In the genomic region with DNA sequence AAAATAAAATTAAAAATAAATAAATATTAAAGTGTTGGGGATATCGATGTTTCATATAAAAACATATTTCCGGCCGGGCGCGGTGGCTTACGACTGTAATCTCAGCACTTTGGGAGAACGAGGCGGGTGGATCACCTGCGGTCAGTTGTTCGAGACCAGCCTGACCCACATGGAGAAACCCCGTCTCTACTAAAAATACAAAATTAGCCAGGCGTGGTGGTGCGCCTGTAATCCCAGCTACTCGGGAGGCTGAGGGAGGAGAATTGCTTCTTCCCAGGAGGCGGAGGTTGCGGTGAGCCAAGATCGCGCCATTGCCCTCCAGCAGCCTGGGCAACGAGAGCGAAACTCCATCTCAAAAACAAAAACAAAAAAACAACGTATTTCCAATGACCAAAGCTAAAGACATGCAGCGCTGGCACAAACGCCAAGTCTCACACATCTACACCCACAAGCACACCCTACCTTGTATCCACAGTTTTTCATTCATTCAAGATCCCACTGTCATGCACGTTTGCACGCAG, we compare ENCODE assay signal across 8 cellular contexts. TPM values are rescaled to one million over a fixed set of nuclear protein-coding genes. Genes with fewer than 3 reads are reported as not detected.
DNase-seq lines count a peak whose midpoint lies in the region; ATAC-seq and TF ChIP-seq lines count a peak whose summit lies in the region.

No MANE protein-coding gene starts in this region.

- TF ChIP-seq RAD21 in SK-N-SH (IDR thresholded peaks at IDR 0.05; ENCODE audit: low read length): no peak

- H2AFZ ChIP-seq in SK-N-SH (ENCODE audit: low read depth): peak overlapping the region; percentile 89

- H3K27ac ChIP-seq in SK-N-SH (ENCODE audit: low read depth in 2 of 2, low read length in 1 of 2) (peak overlapping the region; percentile 78 to 97), subcutaneous abdominal adipose tissue (ENCODE audit: low read depth, low read length) (peak overlapping the region; percentile 87)

- TF ChIP-seq EP300 in SK-N-SH (IDR thresholded peaks at IDR 0.05; ENCODE audit: borderline replicate concordance in 1 of 2, low read depth in 1 of 2, low read length in 1 of 2): no peak

- peaks cover 22% of the 10 kb centered on the region for H3K79me2 ChIP-seq in SK-N-SH (ENCODE audit: insufficient read depth)

- CTCF ChIA-PET in SK-N-SH (lab: Yijun Ruan, JAX): interaction anchor here (1.2 to 2.2 kb wide), 2 partner anchors 10 to 15 kb away, joined by 3 to 5 read pairs; no protein-coding TSS in a partner anchor

- no peaks in the 10 kb centered on the region for H3K9me3 ChIP-seq in SK-N-SH
- peaks cover 23% of the 10 kb centered on the region for H3K9me3 ChIP-seq in adipocyte (ENCODE audit: control insufficient read depth, low read length)
- peaks cover 7 to 33% (median 16%) of the 10 kb centered on the region in 5 donors for H3K9me3 ChIP-seq in subcutaneous abdominal adipose tissue (ENCODE audit: control insufficient read depth in 5 of 5, low read length in 5 of 5)

- H3K4me1 ChIP-seq in SK-N-SH (ENCODE audit: control insufficient read depth in 1 of 2, insufficient read depth in 2 of 2, low read depth in 1 of 2, low read length in 1 of 2) (peaks cover 0 to 9% of the 10 kb centered on the region in 2 experiments; a peak in 2 of 4 replicates), adipocyte (ENCODE audit: control insufficient read depth, insufficient read depth, low read length) (peaks cover 14% of the 10 kb centered on the region), subcutaneous abdominal adipose tissue (ENCODE audit: control insufficient read depth in 5 of 5, insufficient read depth in 5 of 5, low read length in 5 of 5) (peaks cover 2 to 38% (median 32%) of the 10 kb centered on the region in 5 donors)

- H3K36me3 ChIP-seq in SK-N-SH (replicated peaks in 1 of 2; ENCODE audit: control insufficient read depth in 1 of 2, insufficient read depth in 2 of 2, low read length in 1 of 2) (peaks cover 34 to 44% of the 10 kb centered on the region in 2 experiments), adipocyte (ENCODE audit: control insufficient read depth, insufficient read depth, low read length, severe bottlenecking) (peaks cover 36% of the 10 kb centered on the region), subcutaneous abdominal adipose tissue (ENCODE audit: control insufficient read depth in 5 of 5, insufficient read depth in 5 of 5, low read length in 5 of 5) (peaks cover 16 to 34% (median 24%) of the 10 kb centered on the region in 5 donors)

- H3K4me3 ChIP-seq in SK-N-SH (ENCODE audit: low read depth in 2 of 2, low read length in 1 of 2): peak overlapping the region; percentile 91
- H3K4me3 ChIP-seq in adipocyte (ENCODE audit: low read length): peak overlapping the region; percentile 93
- peak overlapping the region; percentile 87 to 96 (median 94) for H3K4me3 ChIP-seq in subcutaneous abdominal adipose tissue (ENCODE audit: low read depth in 1 of 5, low read length in 5 of 5)

- H3K4me2 ChIP-seq in SK-N-SH: peak overlapping the region; percentile 82

- TF ChIP-seq CTCF in SK-N-SH (IDR thresholded peaks at IDR 0.05): no peak

- WGBS in SK-N-SH (ENCODE audit: low lambda C conversion rate): 19% methylated on average over 25 of the region's 25 CpGs

- no peak for DNase-seq in SK-N-SH
- DNase-seq in adipocyte (ENCODE audit: low read depth): no peak
- peak; percentile 40 for DNase-seq in iris pigment epithelial cell (ENCODE audit: low read depth)
- no peak for DNase-seq in NCI-H524 treated with DMSO at 0.1 percent for 48 hours (lab: John Stamatoyannopoulos, UW)
- DNase-seq in H4 (ENCODE audit: low spot score): no peak

- ATAC-seq in SK-N-SH treated with all-trans-retinoic acid at 6 μM for 48 hours: no peak
- no peak for ATAC-seq in GM19023 (IDR thresholded peaks at IDR 0.05; ENCODE audit: unreplicated experiment)

- no peaks in the 10 kb centered on the region for H3K9me2 ChIP-seq in SK-N-SH

- POLR2A ChIA-PET in SK-N-SH (lab: Yijun Ruan, JAX): interaction anchor here (0.9 to 2.0 kb wide), 3 partner anchors 40 to 389 kb away, joined by 5 to 15 read pairs (median 8); partner anchors contain the start of genes ZNF420, ZNF527 and ZNF793

- H3F3A ChIP-seq in SK-N-SH (replicated peaks; ENCODE audit: insufficient read depth): peaks cover 10% of the 10 kb centered on the region

- H3K27me3 ChIP-seq in SK-N-SH (ENCODE audit: insufficient read depth) (no peaks in the 10 kb centered on the region), adipocyte (replicated peaks; ENCODE audit: control insufficient read depth, insufficient read depth, low read length) (no peaks in the 10 kb centered on the region), subcutaneous abdominal adipose tissue (ENCODE audit: control insufficient read depth in 5 of 5, insufficient read depth in 4 of 5, low read length in 5 of 5) (no peaks in the 10 kb centered on the region)

- H3K9ac ChIP-seq in SK-N-SH (peak overlapping the region; percentile 79), adipocyte (ENCODE audit: low read length) (peak overlapping the region; percentile 92), subcutaneous abdominal adipose tissue (ENCODE audit: low read length in 5 of 5) (peak overlapping the region; percentile 83 to 95 (median 88))

- no peaks in the 10 kb centered on the region for H4K20me1 ChIP-seq in SK-N-SH (ENCODE audit: insufficient read depth)

TF ChIP-seq in SK-N-SH, 30 proteins besides CTCF, POLR2A, EP300 and RAD21 (continues in another document):
- no peak for TF ChIP-seq JUND (IDR thresholded peaks at IDR 0.05)
- TF ChIP-seq TEAD4 (IDR thresholded peaks at IDR 0.05; ENCODE audit: borderline replicate concordance, insufficient read depth): no peak
- no peak for TF ChIP-seq FOXM1 (IDR thresholded peaks at IDR 0.05; ENCODE audit: low read depth)
- TF ChIP-seq REST (IDR thresholded peaks at IDR 0.05; ENCODE audit: low read depth, low read length): no peak

TF ChIP-seq in SK-N-SH treated with all-trans-retinoic acid at 6 μM for 48 hours, 23 proteins besides CTCF, POLR2A, EP300 and RAD21:
- TF ChIP-seq ISL1 (CRISPR knock-in tag; IDR thresholded peaks at IDR 0.05) (no peak), OSR1 (CRISPR knock-in tag; IDR thresholded peaks at IDR 0.05) (no peak), ZFP30 (CRISPR knock-in tag; IDR thresholded peaks at IDR 0.05) (no peak), ARNTL (CRISPR knock-in tag; IDR thresholded peaks at IDR 0.05; ENCODE audit: borderline replicate concordance, low read depth) (no peak)
- TF ChIP-seq, protein P1, sequence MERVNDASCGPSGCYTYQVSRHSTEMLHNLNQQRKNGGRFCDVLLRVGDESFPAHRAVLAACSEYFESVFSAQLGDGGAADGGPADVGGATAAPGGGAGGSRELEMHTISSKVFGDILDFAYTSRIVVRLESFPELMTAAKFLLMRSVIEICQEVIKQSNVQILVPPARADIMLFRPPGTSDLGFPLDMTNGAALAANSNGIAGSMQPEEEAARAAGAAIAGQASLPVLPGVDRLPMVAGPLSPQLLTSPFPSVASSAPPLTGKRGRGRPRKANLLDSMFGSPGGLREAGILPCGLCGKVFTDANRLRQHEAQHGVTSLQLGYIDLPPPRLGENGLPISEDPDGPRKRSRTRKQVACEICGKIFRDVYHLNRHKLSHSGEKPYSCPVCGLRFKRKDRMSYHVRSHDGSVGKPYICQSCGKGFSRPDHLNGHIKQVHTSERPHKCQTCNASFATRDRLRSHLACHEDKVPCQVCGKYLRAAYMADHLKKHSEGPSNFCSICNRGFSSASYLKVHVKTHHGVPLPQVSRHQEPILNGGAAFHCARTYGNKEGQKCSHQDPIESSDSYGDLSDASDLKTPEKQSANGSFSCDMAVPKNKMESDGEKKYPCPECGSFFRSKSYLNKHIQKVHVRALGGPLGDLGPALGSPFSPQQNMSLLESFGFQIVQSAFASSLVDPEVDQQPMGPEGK (CRISPR knock-in tag; IDR thresholded peaks at IDR 0.05; ENCODE audit: borderline replicate concordance): no peak

RNA-seq across cellular contexts. Expression of gene ZNF569, which starts 0.9 kb away (rescaled TPM):
- polyA plus RNA-seq in SK-N-SH (2012; rRNA removed): 2.0 and 2.5 TPM in 2 replicates
- 2.8 and 3.3 TPM in 2 replicates for polyA plus RNA-seq in SK-N-SH (2012; cell fraction: cytosol; rRNA removed)
- 2.5 and 3.8 TPM in 2 replicates for polyA plus RNA-seq in SK-N-SH (2012; cell fraction: nucleus; rRNA removed)
- 5.7 TPM in 2 replicates for total RNA-seq in H4 (2014; rRNA removed; shearing (Covaris generic))

RNA-seq across cellular contexts. Expression of gene ZNF570, which starts 2.8 kb away (rescaled TPM):
- polyA plus RNA-seq in SK-N-SH (2012; rRNA removed): 1.5 and 2.3 TPM in 2 replicates
- 2.3 and 2.6 TPM in 2 replicates for polyA plus RNA-seq in SK-N-SH (2012; cell fraction: cytosol; rRNA removed)
- 3.3 and 3.6 TPM in 2 replicates for polyA plus RNA-seq in SK-N-SH (2012; cell fraction: nucleus; rRNA removed)
- 4.1 and 11.6 TPM in 2 replicates for total RNA-seq in H4 (2014; rRNA removed; shearing (Covaris generic))

RNA-seq across cellular contexts. Expression of gene ZNF793, which starts 40.4 kb away (rescaled TPM):
- 2.3 and 4.1 TPM in 2 replicates for polyA plus RNA-seq in SK-N-SH (2012; rRNA removed)
- polyA plus RNA-seq in SK-N-SH (2012; cell fraction: cytosol; rRNA removed): 2.5 and 2.6 TPM in 2 replicates
- polyA plus RNA-seq in SK-N-SH (2012; cell fraction: nucleus; rRNA removed): 8.0 and 12.6 TPM in 2 replicates
- total RNA-seq in H4 (2014; rRNA removed; shearing (Covaris generic)): 2.6 and 3.3 TPM in 2 replicates
